ENCODE assay signal across 8 cellular contexts in genomic region chr3:170429050-170429449, GRCh38. TPM values are rescaled to one million over a fixed set of nuclear protein-coding genes. Genes with fewer than 3 reads are reported as not detected.
DNase-seq lines count a peak whose midpoint lies in the region; ATAC-seq and TF ChIP-seq lines count a peak whose summit lies in the region.
"Had no signal": no experiment of that assay in that cellular context is flagged by ENCODE, and none has a peak within 500 bp of the region (broad histone marks: within the 10 kb centered on the region; RNA-seq: fewer than 3 reads in every experiment).

No MANE protein-coding gene starts in this region.

- TF ChIP-seq POLR2A in uterus (IDR thresholded peaks at IDR 0.05), result no peak

- H3K4me3 ChIP-seq in adipocyte (ENCODE audit: low read length) (no peak overlapping the region), uterus (no peak overlapping the region)

- peaks cover 19% of the 10 kb centered on the region for H3K4me1 ChIP-seq in adipocyte (ENCODE audit: control insufficient read depth, insufficient read depth, low read length)
- no peaks in the 10 kb centered on the region for H3K4me1 ChIP-seq in uterus

- no peak overlapping the region for H3K9ac ChIP-seq in adipocyte (ENCODE audit: low read length)

- peaks cover 44% of the 10 kb centered on the region for H3K36me3 ChIP-seq in adipocyte (ENCODE audit: control insufficient read depth, insufficient read depth, low read length, severe bottlenecking)
- no peaks in the 10 kb centered on the region for H3K36me3 ChIP-seq in uterus

- peak overlapping the region; percentile 58 for H3K27ac Mint-ChIP-seq in nephron progenitor cell

- no peaks in the 10 kb centered on the region for H3K27me3 ChIP-seq in adipocyte (replicated peaks; ENCODE audit: control insufficient read depth, insufficient read depth, low read length)
- no peaks in the 10 kb centered on the region for H3K27me3 ChIP-seq in uterus

- intact Hi-C loops in uterus (cut with DNase I; ENCODE audit: low total_unique reads), result no loop called here

- peak; percentile 56 for DNase-seq in adipocyte (ENCODE audit: low read depth)
- no peak for DNase-seq in nephron progenitor cell
- DNase-seq in uterus, result no peak
- DNase-seq: stimulated activated CD4-positive, alpha-beta T cell treated with anti-CD3 and anti-CD28 coated beads, Interleukin-2, amount 100 ng/mL, for 24 hours had no signal

- TF ChIP-seq CTCF in nephron progenitor cell (IDR thresholded peaks at IDR 0.05) (no peak), uterus (IDR thresholded peaks at IDR 0.05) (no peak)

- H3K9me3 ChIP-seq in adipocyte (ENCODE audit: control insufficient read depth, low read length) (no peaks in the 10 kb centered on the region), uterus (no peaks in the 10 kb centered on the region)

- no peaks in the 10 kb centered on the region for H3K9me3 Mint-ChIP-seq in nephron progenitor cell

- peaks cover 11% of the 10 kb centered on the region for H3K36me3 Mint-ChIP-seq in nephron progenitor cell (ENCODE audit: low read depth)

- H3K27me3 Mint-ChIP-seq in nephron progenitor cell (ENCODE audit: low read depth, poor library complexity), result no peaks in the 10 kb centered on the region

- peak; percentile 53 for ATAC-seq in GM18499 (IDR thresholded peaks at IDR 0.05; ENCODE audit: insufficient read depth, unreplicated experiment)
- ATAC-seq in HG02759 (IDR thresholded peaks at IDR 0.05; ENCODE audit: unreplicated experiment), result peak; percentile 75
- no peak for ATAC-seq in GM21529 (IDR thresholded peaks at IDR 0.05; ENCODE audit: unreplicated experiment)
- ATAC-seq in GM21360 (IDR thresholded peaks at IDR 0.05; ENCODE audit: unreplicated experiment), result no peak

- peaks cover 56% of the 10 kb centered on the region for H3K4me1 Mint-ChIP-seq in nephron progenitor cell

- no peak overlapping the region for H3K4me3 Mint-ChIP-seq in nephron progenitor cell

- H3K27ac ChIP-seq in uterus, result no peak overlapping the region

RNA-seq across cellular contexts. Expression of gene CLDN11, which starts 10.4 kb away (rescaled TPM):
- total RNA-seq in uterus, result 10 to 100 TPM in 3 of 4 donors, 1 to 10 TPM in 1; 5.4 to 73.2 (median 19.9) TPM

Comparison
In these comparisons a context has a peak if more than half of its experiments do, and no peak if none do; other contexts are left out.
1. ATAC-seq: peak in GM18499 (single experiment) and HG02759 (single experiment); none in GM21529 (single experiment) and GM21360 (single experiment).